1 cellular context compared by ENCODE assay signal in genomic region chr12:52019123-52019770, GRCh38.
TF ChIP-seq lines count a peak whose summit lies in the region.

No MANE protein-coding gene starts in this region.

TF ChIP-seq in HCT116, 20 proteins besides CTCF, POLR2A, EP300 and RAD21:
- TF ChIP-seq REST (IDR thresholded peaks at IDR 0.05; ENCODE audit: low read depth) (no peak), CEBPB (IDR thresholded peaks at IDR 0.05; ENCODE audit: low read depth) (no peak), SRF (IDR thresholded peaks at IDR 0.05; ENCODE audit: low read depth) (no peak), YY1 (IDR thresholded peaks at IDR 0.05; ENCODE audit: extremely low read depth, insufficient replicate concordance, low read depth, low read length) (no peak), SIN3A (IDR thresholded peaks at IDR 0.05; ENCODE audit: low read depth) (no peak), EZH2phosphoT487 (IDR thresholded peaks at IDR 0.05; ENCODE audit: borderline replicate concordance) (no peak), SP1 (IDR thresholded peaks at IDR 0.05; ENCODE audit: low read depth) (no peak), ZBTB33 (IDR thresholded peaks at IDR 0.05; ENCODE audit: extremely low read depth, insufficient replicate concordance, low read length) (no peak), FOSL1 (IDR thresholded peaks at IDR 0.05; ENCODE audit: low read depth) (no peak), TCF7L2 (IDR thresholded peaks at IDR 0.05; ENCODE audit: borderline replicate concordance, extremely low read depth, insufficient read depth, insufficient read length) (no peak), EGR1 (IDR thresholded peaks at IDR 0.05; ENCODE audit: low read depth) (no peak), CBX3 (IDR thresholded peaks at IDR 0.05; ENCODE audit: low read depth) (no peak)
